Comparison of ENCODE assay signal across 8 cellular contexts in the genomic region with DNA sequence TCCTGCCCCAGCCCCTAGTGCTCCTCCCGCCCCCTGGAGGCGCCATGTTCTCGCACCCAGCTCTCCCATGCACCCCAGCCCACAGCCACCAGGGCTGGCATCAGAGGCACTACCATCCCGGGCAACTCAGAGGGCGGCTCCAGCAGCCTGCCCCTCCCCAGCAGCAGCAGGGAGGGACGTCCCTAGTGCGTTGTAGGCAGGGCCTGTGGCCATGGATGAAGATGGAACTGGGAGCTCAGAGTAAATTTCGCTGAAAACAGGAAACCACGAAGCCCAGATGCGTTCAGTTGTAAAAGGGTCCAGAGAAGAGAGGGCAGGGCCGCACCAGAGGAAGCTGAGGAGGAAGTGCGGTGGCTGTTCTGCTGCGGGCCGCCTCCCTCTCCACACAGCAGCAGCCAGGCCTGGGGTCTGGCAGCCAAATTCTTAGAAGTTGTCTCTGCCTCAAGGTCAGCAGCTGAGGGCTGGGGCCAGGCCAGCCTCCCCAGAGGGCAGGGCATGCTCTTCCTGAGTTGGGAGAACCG. TPM values are rescaled to one million over a fixed set of nuclear protein-coding genes. Genes with fewer than 3 reads are reported as not detected.
A peak's percentile ranks its signal among the peaks of the same experiment; 100 is the strongest.
DNase-seq lines count a peak whose midpoint lies in the region; ATAC-seq and TF ChIP-seq lines count a peak whose summit lies in the region.

No MANE protein-coding gene starts in this region.

- no peaks in the 10 kb centered on the region for H4K20me1 ChIP-seq in hepatocyte (ENCODE audit: insufficient read depth, poor library complexity, severe bottlenecking)

- peak; percentile 100 for DNase-seq in KBM-7
- DNase-seq in activated CD8-positive, alpha-beta memory T cell treated with anti-CD3 and anti-CD28 coated beads for 24 hours: peak; percentile 87
- DNase-seq in germinal center (ENCODE audit: low spot score): peak; percentile 68
- DNase-seq in spleen: peak; percentile 96
- DNase-seq in kidney glomerular epithelial cell (lab: John Stamatoyannopoulos, UW): no peak
- no peak for DNase-seq in hepatocyte (ENCODE audit: low spot score)
- no peak for DNase-seq in cortex of kidney (lab: John Stamatoyannopoulos, UW)

- H3K4me3 ChIP-seq in spleen (peak overlapping the region in 2 of 8 donors; percentile 10 to 50), hepatocyte (no peak overlapping the region)

- peaks cover 83 to 100% (median 94%) of the 10 kb centered on the region in 6 donors for H3K4me1 ChIP-seq in spleen
- H3K4me1 ChIP-seq in hepatocyte (ENCODE audit: insufficient read depth): peaks cover 35% of the 10 kb centered on the region

- intact Hi-C loops in spleen (cut with DNase I; ENCODE audit: low total_unique reads): no loop called here

- H3K27me3 ChIP-seq in spleen (replicated peaks in 1 of 7): no peaks in the 10 kb centered on the region
- no peaks in the 10 kb centered on the region for H3K27me3 ChIP-seq in hepatocyte

- peak; percentile 42 for ATAC-seq in GM18868 (IDR thresholded peaks at IDR 0.05; ENCODE audit: unreplicated experiment)

- H3K9me2 ChIP-seq in hepatocyte (replicated peaks; ENCODE audit: insufficient read depth): no peaks in the 10 kb centered on the region

- peak in 1 of 3 donors; percentile 86 for TF ChIP-seq POLR2A in spleen (IDR thresholded peaks at IDR 0.05)

- in situ Hi-C loops in KBM-7 (cut with MboI; ENCODE audit: low pct_unique_long_range_greater_than_20kb, low sequenced_read_pairs): no loop called here

- TF ChIP-seq CTCF in spleen (IDR thresholded peaks at IDR 0.05 in 8 of 11, conservative IDR thresholded peaks at IDR 0.05 in 3 of 11): peak in 10 of 11 experiments; percentile 8 to 67 (median 53)
- TF ChIP-seq CTCF in hepatocyte (IDR thresholded peaks at IDR 0.05; ENCODE audit: poor library complexity): no peak

- H3K27ac ChIP-seq in spleen (peak overlapping the region; percentile 86 to 98 (median 93)), hepatocyte (no peak overlapping the region)

- no peaks in the 10 kb centered on the region for H3K79me2 ChIP-seq in hepatocyte

- 0 to 4% (median 1%) methylated on average over 13 to 15 of the region's 15 CpGs for WGBS in spleen, 5 donors
- 77% methylated on average over 15 of the region's 15 CpGs for WGBS in hepatocyte (ENCODE audit: low lambda C conversion rate, missing lambda C conversion rate)

- H2AFZ ChIP-seq in hepatocyte: no peak overlapping the region

- peaks cover 0 to 51% (median 30%) of the 10 kb centered on the region in 6 donors for H3K36me3 ChIP-seq in spleen
- H3K36me3 ChIP-seq in hepatocyte (replicated peaks; ENCODE audit: insufficient read depth, low read depth): no peaks in the 10 kb centered on the region

- H3K4me2 ChIP-seq in hepatocyte: no peak overlapping the region

- H3K9me3 ChIP-seq in spleen (no peaks in the 10 kb centered on the region), hepatocyte (ENCODE audit: low read depth) (no peaks in the 10 kb centered on the region)

RNA-seq across cellular contexts. Expression of gene VSIR, which starts 24.6 kb away (rescaled TPM):
- total RNA-seq in spleen: 100 to 1,000 TPM; 202 to 512 (median 313) TPM
- 10 to 100 TPM; 34.5 to 84.3 (median 50.4) TPM for polyA plus RNA-seq in spleen
- 10.1 and 13.6 TPM in 2 replicates for total RNA-seq in hepatocyte
- polyA plus RNA-seq in hepatocyte: 43.4 and 45.5 TPM in 2 replicates

RNA-seq across cellular contexts. Expression of gene C10orf105, which starts 29.2 kb away (rescaled TPM):
- 1 to 10 TPM; 1.4 to 4.4 (median 3.4) TPM for total RNA-seq in spleen
- polyA plus RNA-seq in spleen: under 1 TPM; 0.08 to 0.38 (median 0.20) TPM
- not detected in 2 replicates for total RNA-seq in hepatocyte
- polyA plus RNA-seq in hepatocyte: 0.21 TPM in 1 of 2 replicates, not detected in the other

Comparison
In these comparisons a context has a peak if more than half of its experiments do, and no peak if none do; other contexts are left out.
1. DNase-seq: peak in KBM-7 (single experiment), activated CD8-positive, alpha-beta memory T cell treated with anti-CD3 and anti-CD28 coated beads for 24 hours (single experiment), germinal center (single experiment) and spleen (single experiment); none in kidney glomerular epithelial cell (single experiment), hepatocyte (single experiment) and cortex of kidney (single experiment).
2. RNA of gene VSIR, which starts 24.6 kb away (total RNA-seq): 202 to 512 TPM in spleen; 10.1 to 13.6 TPM in hepatocyte; every median in the first group is over 10 times any median in the second.